ENCODE assay signal across 7 cellular contexts in the genomic region with DNA sequence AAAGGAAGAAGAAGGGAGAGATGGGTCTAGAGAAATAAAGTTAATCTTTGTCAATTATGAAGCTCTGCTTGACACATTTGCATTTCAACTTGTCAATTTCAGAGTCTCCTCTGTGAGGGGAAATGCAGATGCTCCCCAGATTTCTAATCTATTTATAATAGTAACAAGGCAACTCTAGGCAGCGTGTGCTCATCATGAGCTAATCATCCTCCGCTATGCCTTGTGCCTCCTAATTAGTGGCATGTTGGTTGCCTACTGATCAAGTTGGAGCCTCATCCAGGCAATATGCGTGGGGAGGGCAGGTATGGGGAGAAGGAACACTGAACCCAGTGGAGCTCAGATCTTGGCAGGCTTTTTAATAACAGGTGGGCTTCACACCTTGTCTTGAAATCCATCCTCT.
"Had no signal": no experiment of that assay in that cellular context is flagged by ENCODE, and none has a peak within 500 bp of the region (broad histone marks: within the 10 kb centered on the region; RNA-seq: fewer than 3 reads in every experiment).

No MANE protein-coding gene starts in this region.

- H3K4me3 ChIP-seq: K562 had no signal

- ATAC-seq: HepG2, K562 had no signal

- H3K9ac ChIP-seq: KMS-11 had no signal

- H3K27ac ChIP-seq: HL-60, KMS-11 had no signal

- DNase-seq: IMR-90, KBM-7, KG1 had no signal

- H3K4me2 ChIP-seq: KMS-11 had no signal
